ENCODE assay signal across 16 cellular contexts in genomic region chr4:96016615-96017299, GRCh38.
A peak's percentile ranks its signal among the peaks of the same experiment; 100 is the strongest.
DNase-seq lines count a peak whose midpoint lies in the region; ATAC-seq and TF ChIP-seq lines count a peak whose summit lies in the region.
"Had no signal": no experiment of that assay in that cellular context is flagged by ENCODE, and none has a peak within 500 bp of the region (broad histone marks: within the 10 kb centered on the region; RNA-seq: fewer than 3 reads in every experiment).

No MANE protein-coding gene starts in this region.

- H3K9ac ChIP-seq in PC-3 (ENCODE audit: low read length), result no peak overlapping the region

- TF ChIP-seq CTCF in PC-3 (conservative IDR thresholded peaks at IDR 0.05; ENCODE audit: low read depth, low read length) (no peak), hepatocyte (IDR thresholded peaks at IDR 0.05; ENCODE audit: poor library complexity) (no peak)

- H3K9me3 ChIP-seq in PC-3 (ENCODE audit: low read length) (no peaks in the 10 kb centered on the region), hepatocyte (ENCODE audit: low read depth) (no peaks in the 10 kb centered on the region)
- H3K9me3 ChIP-seq: SJSA1 had no signal

- H3K27me3 ChIP-seq in PC-3 (ENCODE audit: low read length), result no peaks in the 10 kb centered on the region
- H3K27me3 ChIP-seq in hepatocyte, result no peaks in the 10 kb centered on the region
- H3K27me3 ChIP-seq: SJSA1 had no signal

- no peak overlapping the region for H3K4me3 Mint-ChIP-seq in activated CD4-positive, alpha-beta memory T cell treated with anti-CD3 and anti-CD28 coated beads for 36 hours
- H3K4me3 Mint-ChIP-seq: activated CD8-positive, alpha-beta T cell treated with anti-CD3 and anti-CD28 coated beads, Interleukin-2, amount 10 ng/mL, durations not matched to agents 7 days and 5 days; CD14-positive monocyte had no signal

- POLR2A ChIA-PET in PC-3 (lab: Charles Lee; ENCODE audit: unreplicated experiment), result interaction anchor here (0.5 kb wide), 1 partner anchor 301 kb away, joined by 5 read pairs; no protein-coding TSS in a partner anchor
- POLR2A ChIA-PET in activated CD4-positive, alpha-beta memory T cell treated with anti-CD3 and anti-CD28 coated beads for 36 hours (lab: Charles Lee), result no interaction called here

- H3K4me2 ChIP-seq in PC-3 (ENCODE audit: low read length) (no peak overlapping the region), hepatocyte (no peak overlapping the region)

- H3K4me1 Mint-ChIP-seq in activated CD4-positive, alpha-beta memory T cell treated with anti-CD3 and anti-CD28 coated beads for 36 hours (ENCODE audit: low read depth), result no peaks in the 10 kb centered on the region
- H3K4me1 Mint-ChIP-seq: CD14-positive monocyte had no signal

- H3K27ac ChIP-seq in PC-3 (ENCODE audit: low read length) (no peak overlapping the region), hepatocyte (peak overlapping the region; percentile 33)
- H3K27ac ChIP-seq: SJSA1, skin epidermis had no signal

- no peaks in the 10 kb centered on the region for H3F3A ChIP-seq in PC-3 (ENCODE audit: low read length, unreplicated experiment)

- TF ChIP-seq POLR2A in GM18505 (IDR thresholded peaks at IDR 0.05; ENCODE audit: borderline replicate concordance, extremely low read depth, insufficient read depth, insufficient read length), result no peak

- H4K20me1 ChIP-seq in PC-3 (ENCODE audit: low read length), result no peaks in the 10 kb centered on the region
- no peaks in the 10 kb centered on the region for H4K20me1 ChIP-seq in hepatocyte (ENCODE audit: insufficient read depth, poor library complexity, severe bottlenecking)

- no peaks in the 10 kb centered on the region for H3K4me1 ChIP-seq in PC-3 (ENCODE audit: insufficient read depth, low read length)
- no peaks in the 10 kb centered on the region for H3K4me1 ChIP-seq in hepatocyte (ENCODE audit: insufficient read depth)
- H3K4me1 ChIP-seq: SJSA1 had no signal

- DNase-seq in PC-3 (peak; percentile 29), hepatocyte (ENCODE audit: low spot score) (peak; percentile 48), NCI-H2107 (lab: John Stamatoyannopoulos, UW) (no peak), 8988T (no peak)
- no peak for DNase-seq in activated CD4-positive, alpha-beta memory T cell treated with anti-CD3 and anti-CD28 coated beads for 36 hours
- DNase-seq: activated CD8-positive, alpha-beta T cell treated with anti-CD3 and anti-CD28 coated beads, Interleukin-2, amount 10 ng/mL, durations not matched to agents 7 days and 5 days; aorta; H7; NCI-H2171 treated with DMSO at 0.1 percent for 48 hours had no signal

- H2AFZ ChIP-seq in PC-3 (ENCODE audit: low read length), result no peak overlapping the region
- no peak overlapping the region for H2AFZ ChIP-seq in hepatocyte

- H3K36me3 ChIP-seq in PC-3 (ENCODE audit: low read depth, low read length) (no peaks in the 10 kb centered on the region), hepatocyte (replicated peaks; ENCODE audit: insufficient read depth, low read depth) (no peaks in the 10 kb centered on the region)
- H3K36me3 ChIP-seq: SJSA1 had no signal

- H3K27ac Mint-ChIP-seq in activated CD4-positive, alpha-beta memory T cell treated with anti-CD3 and anti-CD28 coated beads for 36 hours, result no peak overlapping the region
- H3K27ac Mint-ChIP-seq: activated CD8-positive, alpha-beta T cell treated with anti-CD3 and anti-CD28 coated beads, Interleukin-2, amount 10 ng/mL, durations not matched to agents 7 days and 5 days; CD14-positive monocyte had no signal

- no peaks in the 10 kb centered on the region for H3K36me3 Mint-ChIP-seq in activated CD4-positive, alpha-beta memory T cell treated with anti-CD3 and anti-CD28 coated beads for 36 hours
- H3K36me3 Mint-ChIP-seq: CD14-positive monocyte had no signal

- no peaks in the 10 kb centered on the region for H3K9me2 ChIP-seq in PC-3 (replicated peaks; ENCODE audit: low read length)
- H3K9me2 ChIP-seq in hepatocyte (replicated peaks; ENCODE audit: insufficient read depth), result no peaks in the 10 kb centered on the region

- no peaks in the 10 kb centered on the region for H3K9me3 Mint-ChIP-seq in activated CD4-positive, alpha-beta memory T cell treated with anti-CD3 and anti-CD28 coated beads for 36 hours

- no peak overlapping the region for H3K4me3 ChIP-seq in PC-3 (ENCODE audit: low read length)
- no peak overlapping the region for H3K4me3 ChIP-seq in hepatocyte
- H3K4me3 ChIP-seq: SJSA1, skin epidermis had no signal

- H3K79me2 ChIP-seq in PC-3 (ENCODE audit: low read length), result no peaks in the 10 kb centered on the region
- H3K79me2 ChIP-seq in hepatocyte, result no peaks in the 10 kb centered on the region

- ATAC-seq in GM18505 (IDR thresholded peaks at IDR 0.05; ENCODE audit: unreplicated experiment) (peak; percentile 79), HG02798 (IDR thresholded peaks at IDR 0.05; ENCODE audit: poor library complexity, unreplicated experiment) (peak; percentile 49), PC-3 (no peak), GM19023 (IDR thresholded peaks at IDR 0.05; ENCODE audit: unreplicated experiment) (no peak)
- ATAC-seq: activated CD8-positive, alpha-beta T cell treated with anti-CD3 and anti-CD28 coated beads, Interleukin-2, amount 10 ng/mL, durations not matched to agents 7 days and 5 days; HepG2 had no signal

- CTCF ChIA-PET in PC-3 (lab: Charles Lee), result no interaction called here
- CTCF ChIA-PET in activated CD4-positive, alpha-beta memory T cell treated with anti-CD3 and anti-CD28 coated beads for 36 hours (lab: Charles Lee), result no interaction called here

- 67% methylated on average over 4 of the region's 4 CpGs for WGBS in hepatocyte (ENCODE audit: low lambda C conversion rate, missing lambda C conversion rate)

- no peaks in the 10 kb centered on the region for H3K27me3 Mint-ChIP-seq in activated CD4-positive, alpha-beta memory T cell treated with anti-CD3 and anti-CD28 coated beads for 36 hours

- intact Hi-C loops in PC-3 (cut with micrococcal nuclease), result no loop called here
- intact Hi-C loops in activated CD4-positive, alpha-beta memory T cell treated with anti-CD3 and anti-CD28 coated beads for 36 hours (cut with micrococcal nuclease), result no loop called here

- BruUV-seq in PC-3 (replicated peaks; lab: Mats Ljungman, UMichigan), result no TSS peak

Comparison
In these comparisons a context has a peak if more than half of its experiments do, and no peak if none do; other contexts are left out.
1. ATAC-seq: peak in GM18505 (single experiment) and HG02798 (single experiment); none in PC-3 (single experiment) and GM19023 (single experiment).
2. DNase-seq: peak in PC-3 (single experiment) and hepatocyte (single experiment); none in NCI-H2107 (single experiment), 8988T (single experiment) and activated CD4-positive, alpha-beta memory T cell treated with anti-CD3 and anti-CD28 coated beads for 36 hours (single experiment).